19 cellular contexts compared by ENCODE assay signal in genomic region chr10:49426490-49427360, GRCh38. TPM values are rescaled to one million over a fixed set of nuclear protein-coding genes. Genes with fewer than 3 reads are reported as not detected.
"Had no signal": no experiment of that assay in that cellular context is flagged by ENCODE, and none has a peak within 500 bp of the region (broad histone marks: within the 10 kb centered on the region; RNA-seq: fewer than 3 reads in every experiment).

No MANE protein-coding gene starts in this region.

- H3K27ac Mint-ChIP-seq: activated naive CD4-positive, alpha-beta T cell treated with anti-CD3 and anti-CD28 coated beads for 36 hours; activated naive CD8-positive, alpha-beta T cell treated with anti-CD3 and anti-CD28 coated beads, Interleukin-2, amount 50 U/mL, for 24 hours; activated T-helper 2 cell treated with anti-CD3 and anti-CD28 coated beads, Interferon-gamma antibody, Interleukin-2, Interleukin-4, amounts not matched to agents 10 μg/mL and 5 μg/mL and 100 μg/mL, durations not matched to agents 14 hours and 24 hours and 36 hours; immature natural killer cell; neural progenitor cell had no signal

- H3K4me3 Mint-ChIP-seq: activated naive CD4-positive, alpha-beta T cell treated with anti-CD3 and anti-CD28 coated beads for 36 hours; activated naive CD8-positive, alpha-beta T cell treated with anti-CD3 and anti-CD28 coated beads, Interleukin-2, amount 50 U/mL, for 24 hours; immature natural killer cell; neural progenitor cell had no signal

- ATAC-seq: activated naive CD8-positive, alpha-beta T cell treated with anti-CD3 and anti-CD28 coated beads, Interleukin-2, amount 50 U/mL, for 24 hours; left cardiac atrium; stimulated activated naive CD8-positive, alpha-beta T cell treated with anti-CD3 and anti-CD28 coated beads, Interleukin-15, Interleukin-2, amounts not matched to agents 100 U/mL and 50 U/mL, for 24 hours had no signal

- H3K9me3 ChIP-seq: colonic mucosa, right lobe of liver had no signal

- H3K36me3 ChIP-seq: colonic mucosa, neural progenitor cell, ovary, right lobe of liver, suprapubic skin had no signal

- H3K36me3 Mint-ChIP-seq: neural progenitor cell had no signal

- H3K4me3 ChIP-seq: colonic mucosa, neural progenitor cell, ovary, right lobe of liver, suprapubic skin had no signal

- H3K4me1 ChIP-seq: colonic mucosa, neural progenitor cell, right lobe of liver, suprapubic skin had no signal

- H3K4me1 Mint-ChIP-seq: activated naive CD8-positive, alpha-beta T cell treated with anti-CD3 and anti-CD28 coated beads, Interleukin-2, amount 50 U/mL, for 24 hours; immature natural killer cell; neural progenitor cell had no signal

- FAIRE-seq: frontal cortex had no signal

- H3K27me3 ChIP-seq: colonic mucosa, neural progenitor cell, ovary, right lobe of liver, suprapubic skin had no signal

- H3K9me3 Mint-ChIP-seq: activated T-helper 2 cell treated with anti-CD3 and anti-CD28 coated beads, Interferon-gamma antibody, Interleukin-2, Interleukin-4, amounts not matched to agents 10 μg/mL and 5 μg/mL and 100 μg/mL, durations not matched to agents 14 hours and 24 hours and 36 hours; immature natural killer cell had no signal

- H3K27ac ChIP-seq: colonic mucosa, neural progenitor cell, ovary, right lobe of liver, suprapubic skin had no signal

- DNase-seq: activated CD4-positive, CD25-positive, alpha-beta regulatory T cell treated with anti-CD3 and anti-CD28 coated beads, Interleukin-2, amount 50 U/mL, for 72 hours; activated naive CD4-positive, alpha-beta T cell treated with anti-CD3 and anti-CD28 coated beads for 36 hours; activated naive CD8-positive, alpha-beta T cell treated with anti-CD3 and anti-CD28 coated beads, Interleukin-2, amount 50 U/mL, for 24 hours; caudate nucleus; colonic mucosa; head of caudate nucleus; immature natural killer cell; left cardiac atrium; midbrain; ovary; right lobe of liver; stimulated activated naive CD8-positive, alpha-beta T cell treated with anti-CD3 and anti-CD28 coated beads, Interleukin-15, Interleukin-2, amounts not matched to agents 100 U/mL and 50 U/mL, for 24 hours; T-helper 9 cell had no signal

RNA-seq across cellular contexts. Expression of gene DRGX, which starts 30.8 kb away (rescaled TPM):
- total RNA-seq: activated naive CD4-positive, alpha-beta T cell treated with anti-CD3 and anti-CD28 coated beads for 36 hours; activated T-helper 2 cell treated with anti-CD3 and anti-CD28 coated beads, Interferon-gamma antibody, Interleukin-2, Interleukin-4, amounts not matched to agents 10 μg/mL and 5 μg/mL and 100 μg/mL, durations not matched to agents 14 hours and 24 hours and 36 hours; frontal cortex; left cardiac atrium; lung microvascular endothelial cell; ovary; pulmonary artery endothelial cell; right lobe of liver had no signal
